Comparison of ENCODE assay signal across 8 cellular contexts in the genomic region with DNA sequence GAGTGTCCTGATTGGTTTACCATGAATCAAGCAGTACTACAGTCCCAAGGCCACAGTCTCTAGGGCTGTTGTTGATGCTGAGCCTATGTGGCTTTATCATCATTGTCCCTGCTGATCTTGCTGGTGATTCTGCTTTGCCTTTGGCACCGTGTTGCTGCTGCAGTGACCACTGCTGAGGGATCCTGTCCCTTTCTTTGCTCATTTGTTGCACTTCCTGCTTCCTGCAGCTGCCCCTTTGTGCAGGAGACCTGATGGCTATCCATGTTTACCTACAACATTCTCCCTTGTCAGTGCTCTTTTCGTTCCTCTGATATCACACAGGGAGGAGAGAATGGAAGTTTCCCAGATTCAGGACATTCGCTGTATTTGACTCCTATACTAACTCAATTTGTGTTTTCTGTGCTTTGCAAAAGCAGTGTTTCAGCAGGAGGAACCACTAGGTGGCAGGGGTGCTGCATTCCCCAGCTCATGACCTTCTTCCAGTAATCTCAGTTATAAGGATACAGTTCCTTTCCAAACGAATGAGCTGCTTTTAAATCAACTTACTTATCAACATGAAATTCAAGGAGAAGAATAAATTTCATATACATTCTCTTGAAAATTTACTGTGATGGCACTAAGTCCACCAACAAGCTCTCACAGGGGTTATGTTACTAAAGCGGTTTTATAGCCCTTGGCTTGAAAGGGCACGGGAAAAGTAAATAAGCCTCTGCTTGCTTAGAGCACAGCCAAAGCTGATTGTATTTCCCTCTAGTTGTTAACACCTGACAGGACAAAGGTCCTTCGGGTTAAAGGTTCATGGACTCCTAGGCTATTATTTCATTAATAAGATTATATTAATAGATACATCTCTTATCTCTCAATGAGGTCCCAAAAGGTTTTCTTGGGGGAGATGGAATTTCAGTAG. TPM values are rescaled to one million over a fixed set of nuclear protein-coding genes. Genes with fewer than 3 reads are reported as not detected.
A peak's percentile ranks its signal among the peaks of the same experiment; 100 is the strongest.
DNase-seq lines count a peak whose midpoint lies in the region; ATAC-seq and TF ChIP-seq lines count a peak whose summit lies in the region.

No MANE protein-coding gene starts in this region.

- H3K36me3 ChIP-seq in OCI-LY7 (ENCODE audit: insufficient read depth, low read length) = no peaks in the 10 kb centered on the region
- H3K36me3 ChIP-seq in suprapubic skin = no peaks in the 10 kb centered on the region

- no peaks in the 10 kb centered on the region for H3K79me2 ChIP-seq in OCI-LY7 (ENCODE audit: insufficient read depth, low read depth, low read length)

- H3K9me3 ChIP-seq in OCI-LY7 (ENCODE audit: low read length) (no peaks in the 10 kb centered on the region), suprapubic skin (no peaks in the 10 kb centered on the region)

- H3K27me3 ChIP-seq in suprapubic skin = no peaks in the 10 kb centered on the region

- DNase-seq in GM04504 (ENCODE audit: low read depth) = peak; percentile 36
- peak; percentile 64 for DNase-seq in OCI-LY7 (ENCODE audit: low spot score)
- peak; percentile 41 to 59 for DNase-seq in activated T-cell treated with anti-CD3 and anti-CD28 coated beads, Interleukin-2, amount 50 U/mL, for 48 hours
- peak; percentile 84 for DNase-seq in fibroblast of pulmonary artery (ENCODE audit: low read depth)
- DNase-seq in nephron progenitor cell = peak; percentile 58
- DNase-seq in suprapubic skin (ENCODE audit: low spot score in 2 of 2) = no peak

- H3K4me3 Mint-ChIP-seq in nephron progenitor cell = peak overlapping the region; percentile 74

- peak overlapping the region; percentile 68; the same call in 1 of the 2 replicates for H2AFZ ChIP-seq in OCI-LY7 (ENCODE audit: low read length)

- H3K27ac ChIP-seq in OCI-LY7 (ENCODE audit: low read depth, low read length, poor library complexity, severe bottlenecking) (no peak overlapping the region), suprapubic skin (no peak overlapping the region)

- H3K4me1 ChIP-seq in OCI-LY7 (ENCODE audit: insufficient read depth, low read length, poor library complexity, severe bottlenecking) (peaks cover 21% of the 10 kb centered on the region), suprapubic skin (peaks cover 7% of the 10 kb centered on the region)

- peak overlapping the region; percentile 98 for H3K27ac Mint-ChIP-seq in nephron progenitor cell

- H3K9me3 Mint-ChIP-seq in nephron progenitor cell = no peaks in the 10 kb centered on the region

- peak; percentile 98 for TF ChIP-seq CTCF in OCI-LY7 (conservative IDR thresholded peaks at IDR 0.05; ENCODE audit: low read length)
- TF ChIP-seq CTCF in fibroblast of pulmonary artery (IDR thresholded peaks at IDR 0.05; ENCODE audit: low read length, missing control alignments) = peak; percentile 99
- TF ChIP-seq CTCF in nephron progenitor cell (IDR thresholded peaks at IDR 0.05) = peak; percentile 88
- peak; percentile 86 to 87 for TF ChIP-seq CTCF in suprapubic skin (IDR thresholded peaks at IDR 0.05)

- intact Hi-C loops in OCI-LY7 (cut with micrococcal nuclease; ENCODE audit: unreplicated experiment) = loop anchor here (2.0 to 5.0 kb wide), 3 partner anchors 69 to 148 kb away; no protein-coding TSS in a partner anchor

- BruUV-seq in OCI-LY7 (replicated peaks; lab: Mats Ljungman, UMichigan) = no TSS peak

- peak overlapping the region; percentile 54; the same call in 1 of the 2 replicates for H3K4me2 ChIP-seq in OCI-LY7 (ENCODE audit: low read length)

- 28% methylated on average over 7 of the region's 7 CpGs for WGBS in suprapubic skin

- CTCF ChIA-PET in OCI-LY7 (lab: Charles Lee; ENCODE audit: unreplicated experiment) = interaction anchor here (0.7 to 2.5 kb wide), 2 partner anchors 10 to 151 kb away, joined by 4 to 16 read pairs; partner anchors contain the start of gene THUMPD3

- no peaks in the 10 kb centered on the region for H3K36me3 Mint-ChIP-seq in nephron progenitor cell (ENCODE audit: low read depth)

- no peak for TF ChIP-seq EP300 in suprapubic skin (IDR thresholded peaks at IDR 0.05)

- POLR2A ChIA-PET in OCI-LY7 (lab: Charles Lee) = interaction anchor here (0.9 to 2.8 kb wide), 3 partner anchors 10 to 45 kb away, joined by 3 to 19 read pairs (median 6); partner anchors contain the start of genes SETD5 and THUMPD3

- H3K9me2 ChIP-seq in OCI-LY7 (ENCODE audit: insufficient read depth, low read length) = no peaks in the 10 kb centered on the region

- H3K4me1 Mint-ChIP-seq in nephron progenitor cell = peaks cover 71% of the 10 kb centered on the region

- ATAC-seq in HG03442 (IDR thresholded peaks at IDR 0.05; ENCODE audit: unreplicated experiment) = peak; percentile 55
- ATAC-seq in HG02798 (IDR thresholded peaks at IDR 0.05; ENCODE audit: poor library complexity, unreplicated experiment) = no peak

- no peaks in the 10 kb centered on the region for H4K20me1 ChIP-seq in OCI-LY7 (ENCODE audit: insufficient read depth, low read length)

- no peak for TF ChIP-seq POLR2A in suprapubic skin (IDR thresholded peaks at IDR 0.05)

- H3K4me3 ChIP-seq in OCI-LY7 (ENCODE audit: low read depth, low read length, poor library complexity, severe bottlenecking) (no peak overlapping the region), fibroblast of pulmonary artery (replicated peaks; ENCODE audit: low read depth, low read length) (no peak overlapping the region), suprapubic skin (no peak overlapping the region)

- H3K27me3 Mint-ChIP-seq in nephron progenitor cell (ENCODE audit: low read depth, poor library complexity) = no peaks in the 10 kb centered on the region

RNA-seq across cellular contexts. Expression of gene THUMPD3, which starts 9.7 kb away (rescaled TPM):
- total RNA-seq in OCI-LY7 (2014; rRNA removed; shearing (Covaris generic)) = 12.4 and 20.7 TPM in 2 replicates
- total RNA-seq in OCI-LY7 (2022) = 57.0 and 58.8 TPM in 2 replicates
- 10 to 100 TPM; 14.2 to 39.0 (median 27.5) TPM for total RNA-seq in suprapubic skin

RNA-seq across cellular contexts. Expression of gene SETD5, which starts 44.2 kb away (rescaled TPM):
- 91.1 and 120 TPM in 2 replicates for total RNA-seq in OCI-LY7 (2014; rRNA removed; shearing (Covaris generic))
- 214 and 223 TPM in 2 replicates for total RNA-seq in OCI-LY7 (2022)
- total RNA-seq in suprapubic skin = 100 to 1,000 TPM in 2 of 4 donors, 10 to 100 TPM in 2; 72.5 to 272 (median 108) TPM

Comparison
In these comparisons a context has a peak if more than half of its experiments do, and no peak if none do; other contexts are left out.
1. DNase-seq: peak in GM04504 (single experiment), OCI-LY7 (single experiment), activated T-cell treated with anti-CD3 and anti-CD28 coated beads, Interleukin-2, amount 50 U/mL, for 48 hours (2 of 2), fibroblast of pulmonary artery (single experiment) and nephron progenitor cell (single experiment); none in suprapubic skin (0 of 2).
2. Peak in every context shown above with its lines, with median percentiles within 50 percentile points of each other: CTCF ChIP-seq.